Comparison of ENCODE assay signal across 1 cellular context in the genomic region with DNA sequence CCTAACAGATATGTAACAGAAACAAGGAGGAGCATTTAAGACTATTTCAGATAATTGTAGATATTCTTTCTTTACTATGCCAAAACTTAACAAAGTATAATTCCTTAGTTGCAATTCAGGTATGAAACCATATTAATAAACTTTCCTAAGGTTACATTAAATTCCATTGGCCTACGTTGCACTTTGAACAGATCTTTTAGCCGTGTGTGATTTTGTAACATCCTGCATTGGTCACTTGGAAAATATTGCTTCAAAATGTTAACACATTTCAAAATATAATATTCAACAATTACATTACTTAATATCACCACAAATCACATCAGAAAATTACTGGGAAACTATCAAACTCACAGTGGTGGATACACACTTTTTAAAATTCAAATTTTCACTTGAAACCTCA.
TF ChIP-seq lines count a peak whose summit lies in the region.

No MANE protein-coding gene starts in this region.

TF ChIP-seq in HepG2, 621 proteins besides CTCF, POLR2A, EP300 and RAD21:
- TF ChIP-seq SKI (IDR thresholded peaks at IDR 0.05; ENCODE audit: partially characterized antibody) (no peak), ISX (CRISPR knock-in tag; conservative IDR thresholded peaks at IDR 0.05) (no peak), ZNF350 (CRISPR knock-in tag; IDR thresholded peaks at IDR 0.05; ENCODE audit: borderline replicate concordance, low read depth) (no peak), U2AF2 (IDR thresholded peaks at IDR 0.05; ENCODE audit: low read depth, low read length) (no peak), ZNF567 (CRISPR knock-in tag; IDR thresholded peaks at IDR 0.05; ENCODE audit: borderline replicate concordance) (no peak), ZNF570 (CRISPR knock-in tag; IDR thresholded peaks at IDR 0.05; ENCODE audit: borderline replicate concordance) (no peak), CEBPB (IDR thresholded peaks at IDR 0.05; ENCODE audit: borderline replicate concordance, low read depth, low read length) (0 out of 2 replicates have a peak, but pooled peaks have one; percentile 5), ZNF589 (CRISPR knock-in tag; conservative IDR thresholded peaks at IDR 0.05) (no peak), ZNF672 (CRISPR knock-in tag; IDR thresholded peaks at IDR 0.05) (no peak), RBFOX2 (IDR thresholded peaks at IDR 0.05; ENCODE audit: low read depth, low read length) (0 out of 2 replicates have a peak, but pooled peaks have one; percentile 11), IKZF1 (IDR thresholded peaks at IDR 0.05) (no peak), MIER3 (CRISPR knock-in tag; IDR thresholded peaks at IDR 0.05; ENCODE audit: borderline replicate concordance) (no peak)
- TF ChIP-seq, protein P1, sequence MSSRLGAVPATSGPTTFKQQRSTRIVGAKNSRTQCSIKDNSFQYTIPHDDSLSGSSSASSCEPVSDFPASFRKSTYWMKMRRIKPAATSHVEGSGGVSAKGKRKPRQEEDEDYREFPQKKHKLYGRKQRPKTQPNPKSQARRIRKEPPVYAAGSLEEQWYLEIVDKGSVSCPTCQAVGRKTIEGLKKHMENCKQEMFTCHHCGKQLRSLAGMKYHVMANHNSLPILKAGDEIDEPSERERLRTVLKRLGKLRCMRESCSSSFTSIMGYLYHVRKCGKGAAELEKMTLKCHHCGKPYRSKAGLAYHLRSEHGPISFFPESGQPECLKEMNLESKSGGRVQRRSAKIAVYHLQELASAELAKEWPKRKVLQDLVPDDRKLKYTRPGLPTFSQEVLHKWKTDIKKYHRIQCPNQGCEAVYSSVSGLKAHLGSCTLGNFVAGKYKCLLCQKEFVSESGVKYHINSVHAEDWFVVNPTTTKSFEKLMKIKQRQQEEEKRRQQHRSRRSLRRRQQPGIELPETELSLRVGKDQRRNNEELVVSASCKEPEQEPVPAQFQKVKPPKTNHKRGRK (CRISPR knock-in tag; IDR thresholded peaks at IDR 0.05) = no peak
- TF ChIP-seq, protein P2, sequence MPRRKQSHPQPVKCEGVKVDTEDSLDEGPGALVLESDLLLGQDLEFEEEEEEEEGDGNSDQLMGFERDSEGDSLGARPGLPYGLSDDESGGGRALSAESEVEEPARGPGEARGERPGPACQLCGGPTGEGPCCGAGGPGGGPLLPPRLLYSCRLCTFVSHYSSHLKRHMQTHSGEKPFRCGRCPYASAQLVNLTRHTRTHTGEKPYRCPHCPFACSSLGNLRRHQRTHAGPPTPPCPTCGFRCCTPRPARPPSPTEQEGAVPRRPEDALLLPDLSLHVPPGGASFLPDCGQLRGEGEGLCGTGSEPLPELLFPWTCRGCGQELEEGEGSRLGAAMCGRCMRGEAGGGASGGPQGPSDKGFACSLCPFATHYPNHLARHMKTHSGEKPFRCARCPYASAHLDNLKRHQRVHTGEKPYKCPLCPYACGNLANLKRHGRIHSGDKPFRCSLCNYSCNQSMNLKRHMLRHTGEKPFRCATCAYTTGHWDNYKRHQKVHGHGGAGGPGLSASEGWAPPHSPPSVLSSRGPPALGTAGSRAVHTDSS (CRISPR knock-in tag; conservative IDR thresholded peaks at IDR 0.05) = no peak
- TF ChIP-seq, protein P3, sequence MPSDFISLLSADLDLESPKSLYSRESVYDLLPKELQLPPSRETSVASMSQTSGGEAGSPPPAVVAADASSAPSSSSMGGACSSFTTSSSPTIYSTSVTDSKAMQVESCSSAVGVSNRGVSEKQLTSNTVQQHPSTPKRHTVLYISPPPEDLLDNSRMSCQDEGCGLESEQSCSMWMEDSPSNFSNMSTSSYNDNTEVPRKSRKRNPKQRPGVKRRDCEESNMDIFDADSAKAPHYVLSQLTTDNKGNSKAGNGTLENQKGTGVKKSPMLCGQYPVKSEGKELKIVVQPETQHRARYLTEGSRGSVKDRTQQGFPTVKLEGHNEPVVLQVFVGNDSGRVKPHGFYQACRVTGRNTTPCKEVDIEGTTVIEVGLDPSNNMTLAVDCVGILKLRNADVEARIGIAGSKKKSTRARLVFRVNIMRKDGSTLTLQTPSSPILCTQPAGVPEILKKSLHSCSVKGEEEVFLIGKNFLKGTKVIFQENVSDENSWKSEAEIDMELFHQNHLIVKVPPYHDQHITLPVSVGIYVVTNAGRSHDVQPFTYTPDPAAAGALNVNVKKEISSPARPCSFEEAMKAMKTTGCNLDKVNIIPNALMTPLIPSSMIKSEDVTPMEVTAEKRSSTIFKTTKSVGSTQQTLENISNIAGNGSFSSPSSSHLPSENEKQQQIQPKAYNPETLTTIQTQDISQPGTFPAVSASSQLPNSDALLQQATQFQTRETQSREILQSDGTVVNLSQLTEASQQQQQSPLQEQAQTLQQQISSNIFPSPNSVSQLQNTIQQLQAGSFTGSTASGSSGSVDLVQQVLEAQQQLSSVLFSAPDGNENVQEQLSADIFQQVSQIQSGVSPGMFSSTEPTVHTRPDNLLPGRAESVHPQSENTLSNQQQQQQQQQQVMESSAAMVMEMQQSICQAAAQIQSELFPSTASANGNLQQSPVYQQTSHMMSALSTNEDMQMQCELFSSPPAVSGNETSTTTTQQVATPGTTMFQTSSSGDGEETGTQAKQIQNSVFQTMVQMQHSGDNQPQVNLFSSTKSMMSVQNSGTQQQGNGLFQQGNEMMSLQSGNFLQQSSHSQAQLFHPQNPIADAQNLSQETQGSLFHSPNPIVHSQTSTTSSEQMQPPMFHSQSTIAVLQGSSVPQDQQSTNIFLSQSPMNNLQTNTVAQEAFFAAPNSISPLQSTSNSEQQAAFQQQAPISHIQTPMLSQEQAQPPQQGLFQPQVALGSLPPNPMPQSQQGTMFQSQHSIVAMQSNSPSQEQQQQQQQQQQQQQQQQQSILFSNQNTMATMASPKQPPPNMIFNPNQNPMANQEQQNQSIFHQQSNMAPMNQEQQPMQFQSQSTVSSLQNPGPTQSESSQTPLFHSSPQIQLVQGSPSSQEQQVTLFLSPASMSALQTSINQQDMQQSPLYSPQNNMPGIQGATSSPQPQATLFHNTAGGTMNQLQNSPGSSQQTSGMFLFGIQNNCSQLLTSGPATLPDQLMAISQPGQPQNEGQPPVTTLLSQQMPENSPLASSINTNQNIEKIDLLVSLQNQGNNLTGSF (CRISPR knock-in tag; IDR thresholded peaks at IDR 0.05) = no peak
TF ChIP-seq in HepG2: peak in this region for 2.
